In genomic region chr3:111649180-111649579, GRCh38 we compare ENCODE assay signal across 23 cellular contexts. TPM values are rescaled to one million over a fixed set of nuclear protein-coding genes. Genes with fewer than 3 reads are reported as not detected.
DNase-seq lines count a peak whose midpoint lies in the region; ATAC-seq and TF ChIP-seq lines count a peak whose summit lies in the region.
"Had no signal": no experiment of that assay in that cellular context is flagged by ENCODE, and none has a peak within 500 bp of the region (broad histone marks: within the 10 kb centered on the region; RNA-seq: fewer than 3 reads in every experiment).

No MANE protein-coding gene starts in this region.

- no peaks in the 10 kb centered on the region for H3K9me3 Mint-ChIP-seq in CD8-positive, alpha-beta T cell
- H3K9me3 Mint-ChIP-seq: central memory CD8-positive, alpha-beta T cell had no signal

- peaks cover 95% of the 10 kb centered on the region for H3K36me3 Mint-ChIP-seq in CD8-positive, alpha-beta T cell

- H3K4me2 ChIP-seq in mesenchymal stem cell (ENCODE audit: low read length, poor library complexity, severe bottlenecking), result no peak overlapping the region

- H3K4me1 Mint-ChIP-seq in CD8-positive, alpha-beta T cell (ENCODE audit: low read depth), result peaks cover 2% of the 10 kb centered on the region

- H2BK5ac ChIP-seq in mesenchymal stem cell (ENCODE audit: low read depth, low read length, poor library complexity, severe bottlenecking), result no peak overlapping the region

- H3K14ac ChIP-seq in mesenchymal stem cell (ENCODE audit: low read length in 2 of 2), result no peak overlapping the region

- H2BK12ac ChIP-seq in mesenchymal stem cell (ENCODE audit: low read length in 2 of 2), result no peak overlapping the region

- TF ChIP-seq CTCF in CD8-positive, alpha-beta T cell (IDR thresholded peaks at IDR 0.05), result no peak

- no peak overlapping the region for H2AK5ac ChIP-seq in mesenchymal stem cell (ENCODE audit: low read length, severe bottlenecking)

- no peak overlapping the region for H3K4ac ChIP-seq in mesenchymal stem cell (ENCODE audit: low read depth in 1 of 2, low read length in 2 of 2)

- H4K91ac ChIP-seq in mesenchymal stem cell (ENCODE audit: low read length), result no peak overlapping the region

- no peak overlapping the region for H3K4me3 ChIP-seq in CD8-positive, alpha-beta T cell (ENCODE audit: low read depth, low read length)
- no peak overlapping the region for H3K4me3 ChIP-seq in mesenchymal stem cell (ENCODE audit: insufficient read depth in 1 of 2, low read depth in 1 of 2, low read length in 2 of 2)
- H3K4me3 ChIP-seq: ascending aorta, gastroesophageal sphincter, lower lobe of right lung, spleen, thyroid gland had no signal

- peaks cover 34% of the 10 kb centered on the region for H3K36me3 ChIP-seq in CD8-positive, alpha-beta T cell (ENCODE audit: insufficient read depth, low read length)
- H3K36me3 ChIP-seq in mesenchymal stem cell (ENCODE audit: control insufficient read depth in 1 of 2, insufficient read depth in 2 of 2, low read depth in 1 of 2, low read length in 2 of 2), result no peaks in the 10 kb centered on the region
- H3K36me3 ChIP-seq: ascending aorta, gastroesophageal sphincter, lower lobe of right lung, thyroid gland had no signal

- H3K27me3 Mint-ChIP-seq in CD8-positive, alpha-beta T cell (ENCODE audit: low read depth), result no peaks in the 10 kb centered on the region
- H3K27me3 Mint-ChIP-seq: central memory CD8-positive, alpha-beta T cell had no signal

- no peak overlapping the region for H3K9ac ChIP-seq in mesenchymal stem cell (ENCODE audit: low read length)

- H3K18ac ChIP-seq in mesenchymal stem cell (ENCODE audit: low read depth in 1 of 2, low read length in 2 of 2), result no peak overlapping the region

- H2BK15ac ChIP-seq in mesenchymal stem cell (ENCODE audit: low read depth, poor library complexity, severe bottlenecking), result no peak overlapping the region

- H3K27ac ChIP-seq in CD8-positive, alpha-beta T cell (ENCODE audit: low read depth, low read length), result no peak overlapping the region
- H3K27ac ChIP-seq in mesenchymal stem cell (ENCODE audit: low read length, poor library complexity, severe bottlenecking), result no peak overlapping the region
- H3K27ac ChIP-seq: ascending aorta, gastroesophageal sphincter, lower lobe of right lung, spleen, thyroid gland had no signal

- WGBS in mesenchymal stem cell, result no CpG with 5 or more reads among the region's 1 CpG

- DNase-seq in CD8-positive, alpha-beta T cell, result no peak
- DNase-seq in HT1080 (ENCODE audit: low read depth) (peak; percentile 41), amniotic epithelial cell (ENCODE audit: low read depth) (peak; percentile 82), mesenchymal stem cell (peak; percentile 54), anterior cingulate cortex (lab: John Stamatoyannopoulos, UW) (no peak), left cardiac atrium (no peak), cerebellar cortex (ENCODE audit: low spot score) (no peak)
- DNase-seq: activated naive CD4-positive, alpha-beta T cell treated with Interleukin-2 at 50 U/mL for 16 hours; DMS79 treated with DMSO at 0.1 percent for 48 hours; KG1; lower lobe of right lung; NCI-H1694; NCI-H2171; NCI-H526 treated with DMSO at 0.1 percent for 48 hours; RPMI8226; spleen; stimulated activated CD4-positive, alpha-beta T cell treated with anti-CD3 and anti-CD28 coated beads, Interleukin-4, amount 100 ng/mL, for 1 hour; stimulated activated naive CD8-positive, alpha-beta T cell treated with anti-CD3 and anti-CD28 coated beads, Interleukin-15, Interleukin-2, amounts not matched to agents 100 U/mL and 50 U/mL, for 24 hours; thyroid gland had no signal

- H3K9me3 ChIP-seq in CD8-positive, alpha-beta T cell (ENCODE audit: low read length), result no peaks in the 10 kb centered on the region
- H3K9me3 ChIP-seq in mesenchymal stem cell (ENCODE audit: control insufficient read depth, low read length), result no peaks in the 10 kb centered on the region
- H3K9me3 ChIP-seq: lower lobe of right lung, thyroid gland had no signal

- H3K4me1 ChIP-seq in CD8-positive, alpha-beta T cell (ENCODE audit: insufficient read depth, low read length), result no peaks in the 10 kb centered on the region
- no peaks in the 10 kb centered on the region for H3K4me1 ChIP-seq in mesenchymal stem cell (ENCODE audit: control insufficient read depth, insufficient read depth, low read depth, low read length)
- H3K4me1 ChIP-seq: ascending aorta, gastroesophageal sphincter, lower lobe of right lung, spleen, thyroid gland had no signal

- H2AFZ ChIP-seq in mesenchymal stem cell (ENCODE audit: low read depth, low read length), result no peak overlapping the region

- ATAC-seq in CD8-positive, alpha-beta T cell, result no peak
- no peak for ATAC-seq in left cardiac atrium
- ATAC-seq: gastroesophageal sphincter; lower lobe of right lung; stimulated activated naive CD8-positive, alpha-beta T cell treated with anti-CD3 and anti-CD28 coated beads, Interleukin-15, Interleukin-2, amounts not matched to agents 100 U/mL and 50 U/mL, for 24 hours had no signal

- intact Hi-C loops in CD8-positive, alpha-beta T cell (cut with DNase I, micrococcal nuclease), result loop anchor here in 1 of 2 experiments (2.0 kb wide), 1 partner anchor 14 kb away; no protein-coding TSS in a partner anchor
- intact Hi-C loops in left cardiac atrium (cut with DNase I), result no loop called here

- POLR2A ChIA-PET in CD8-positive, alpha-beta T cell (lab: Charles Lee), result no interaction called here

- no peak overlapping the region for H2BK120ac ChIP-seq in mesenchymal stem cell (ENCODE audit: low read depth, low read length)

- H3K27ac Mint-ChIP-seq in CD8-positive, alpha-beta T cell, result peak overlapping the region; percentile 33

- no peak overlapping the region for H3K4me3 Mint-ChIP-seq in CD8-positive, alpha-beta T cell
- H3K4me3 Mint-ChIP-seq: central memory CD8-positive, alpha-beta T cell had no signal

- H3K79me1 ChIP-seq in mesenchymal stem cell (replicated peaks; ENCODE audit: low read length, poor library complexity, severe bottlenecking), result no peaks in the 10 kb centered on the region

- H3K27me3 ChIP-seq in CD8-positive, alpha-beta T cell (ENCODE audit: insufficient read depth, low read length), result no peaks in the 10 kb centered on the region
- H3K27me3 ChIP-seq in mesenchymal stem cell (ENCODE audit: control insufficient read depth in 1 of 2, insufficient read depth in 1 of 2, low read length in 2 of 2), result peaks cover 0 to 14% of the 10 kb centered on the region in 2 experiments
- H3K27me3 ChIP-seq: ascending aorta, spleen, thyroid gland had no signal

- H3K23ac ChIP-seq in mesenchymal stem cell (ENCODE audit: low read length in 2 of 2), result no peak overlapping the region

- H4K8ac ChIP-seq in mesenchymal stem cell (ENCODE audit: low read length), result no peak overlapping the region

- CTCF ChIA-PET in CD8-positive, alpha-beta T cell (lab: Charles Lee), result no interaction called here

RNA-seq across cellular contexts. Expression of gene PLCXD2, which starts 25.3 kb away (rescaled TPM):
- 10 to 100 TPM; 52.6 to 52.8 TPM for total RNA-seq in CD8-positive, alpha-beta T cell
- 3.8 and 4.2 TPM in 2 replicates for total RNA-seq in HT1080 (2014; rRNA removed; shearing (Covaris generic))
- 2.3 and 2.6 TPM in 2 replicates for polyA plus RNA-seq in HT1080 (2015; cell fraction: cytosol; rRNA removed)
- polyA plus RNA-seq in HT1080 (2015; cell fraction: nucleus; rRNA removed), result 7.6 and 8.9 TPM in 2 replicates
- 0.83 TPM for polyA plus RNA-seq in mesenchymal stem cell (2013, experiment 1 of 2)
- polyA plus RNA-seq in mesenchymal stem cell (2013, experiment 2 of 2), result 0.84 TPM
- total RNA-seq in left cardiac atrium, result under 1 TPM; 0.32 to 0.60 TPM

RNA-seq across cellular contexts. Expression of gene ZBED2, which starts 54.0 kb away (rescaled TPM):
- under 1 TPM; 0.19 to 0.22 TPM for total RNA-seq in CD8-positive, alpha-beta T cell
- 0.14 and 0.20 TPM in 2 replicates for total RNA-seq in HT1080 (2014; rRNA removed; shearing (Covaris generic))
- 0.25 and 0.34 TPM in 2 replicates for polyA plus RNA-seq in HT1080 (2015; cell fraction: cytosol; rRNA removed)
- 0.35 and 0.99 TPM in 2 replicates for polyA plus RNA-seq in HT1080 (2015; cell fraction: nucleus; rRNA removed)
- polyA plus RNA-seq in mesenchymal stem cell (2013, experiment 1 of 2), result 0.01 TPM
- polyA plus RNA-seq in mesenchymal stem cell (2013, experiment 2 of 2), result not detected
- total RNA-seq in left cardiac atrium, result not detected
- total RNA-seq: HT-29 had no signal

Comparison
In these comparisons a context has a peak if more than half of its experiments do, and no peak if none do; other contexts are left out.
1. DNase-seq: peak in HT1080 (single experiment), amniotic epithelial cell (single experiment) and mesenchymal stem cell (single experiment); none in CD8-positive, alpha-beta T cell (0 of 7), anterior cingulate cortex (0 of 58), left cardiac atrium (single experiment) and cerebellar cortex (single experiment).
2. RNA of gene PLCXD2, which starts 25.3 kb away (total RNA-seq): 52.6 to 52.8 TPM in CD8-positive, alpha-beta T cell; 3.8 to 4.2 TPM in HT1080 and 0.32 to 0.60 TPM in left cardiac atrium; every median in the first group is over 10 times any median in the second.